ENCODE assay signal across 13 cellular contexts in the genomic region with DNA sequence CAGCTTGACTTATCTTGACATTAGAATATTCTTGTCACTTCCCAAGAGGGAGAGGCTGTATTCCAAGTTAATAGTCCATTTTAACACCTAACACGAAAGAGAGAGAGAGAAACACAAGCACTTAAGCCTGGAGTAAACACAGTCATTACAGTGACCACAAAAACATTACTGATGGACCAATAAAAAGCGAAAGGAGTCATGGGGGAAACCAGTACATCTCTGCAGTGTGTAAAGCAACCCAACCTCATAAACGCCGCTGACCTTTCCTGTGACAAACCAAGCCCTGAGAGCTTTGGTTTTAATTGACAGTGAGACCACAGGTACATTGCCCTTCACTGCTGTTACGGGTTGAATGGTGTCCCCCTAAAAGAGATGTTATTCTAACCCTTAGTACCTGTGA.
DNase-seq lines count a peak whose midpoint lies in the region; ATAC-seq lines count a peak whose summit lies in the region.
"Had no signal": no experiment of that assay in that cellular context is flagged by ENCODE, and none has a peak within 500 bp of the region (broad histone marks: within the 10 kb centered on the region; RNA-seq: fewer than 3 reads in every experiment).

No MANE protein-coding gene starts in this region.

- no peaks in the 10 kb centered on the region for H3K36me3 Mint-ChIP-seq in stimulated activated naive CD8-positive, alpha-beta T cell treated with anti-CD3 and anti-CD28 coated beads, Interleukin-15, Interleukin-2, amounts not matched to agents 100 ng/mL and 50 ng/mL, for 24 hours (ENCODE audit: low read depth)
- H3K36me3 Mint-ChIP-seq in immature natural killer cell = no peaks in the 10 kb centered on the region
- H3K36me3 Mint-ChIP-seq in stimulated activated effector memory CD8-positive, alpha-beta T cell treated with anti-CD3 and anti-CD28 coated beads, Interleukin-12 subunit alpha, Interleukin-12 subunit beta, amount 100 ng/mL, for 72 hours = no peaks in the 10 kb centered on the region
- H3K36me3 Mint-ChIP-seq: CD14-positive monocyte; CD8-positive, alpha-beta memory T cell had no signal

- H3K27ac Mint-ChIP-seq in stimulated activated naive CD8-positive, alpha-beta T cell treated with anti-CD3 and anti-CD28 coated beads, Interleukin-15, Interleukin-2, amounts not matched to agents 100 ng/mL and 50 ng/mL, for 24 hours = peak overlapping the region; percentile 36
- H3K27ac Mint-ChIP-seq in stimulated activated naive CD8-positive, alpha-beta T cell treated with anti-CD3 and anti-CD28 coated beads, Interleukin-15, amount 100 ng/mL, for 72 hours = peak overlapping the region in 1 of 2 donors; percentile 80
- H3K27ac Mint-ChIP-seq in immature natural killer cell = peak overlapping the region in 4 of 6 donors; percentile 6 to 88 (median 41)
- H3K27ac Mint-ChIP-seq in stimulated activated effector memory CD8-positive, alpha-beta T cell treated with anti-CD3 and anti-CD28 coated beads, Interleukin-12 subunit alpha, Interleukin-12 subunit beta, amount 100 ng/mL, for 72 hours = peak overlapping the region; percentile 38

- DNase-seq in NCI-H2107 treated with DMSO at 0.1 percent for 48 hours (lab: John Stamatoyannopoulos, UW; ENCODE audit: unreplicated experiment) = peak; percentile 42
- DNase-seq in NCI-H2107 (lab: John Stamatoyannopoulos, UW) = no peak
- DNase-seq in stimulated activated naive CD8-positive, alpha-beta T cell treated with anti-CD3 and anti-CD28 coated beads, Interleukin-15, amount 100 ng/mL, for 72 hours = no peak
- DNase-seq in immature natural killer cell = peak in 2 of 3 donors; percentile 8 to 9
- DNase-seq in stimulated activated effector memory CD8-positive, alpha-beta T cell treated with anti-CD3 and anti-CD28 coated beads, Interleukin-12 subunit alpha, Interleukin-12 subunit beta, amount 100 ng/mL, for 72 hours (ENCODE audit: low spot score in 2 of 2) = no peak
- DNase-seq in NCI-H187 (lab: John Stamatoyannopoulos, UW) = no peak
- DNase-seq: CD8-positive, alpha-beta memory T cell; DMS79; H7 had no signal

- H3K9me3 Mint-ChIP-seq in stimulated activated naive CD8-positive, alpha-beta T cell treated with anti-CD3 and anti-CD28 coated beads, Interleukin-15, Interleukin-2, amounts not matched to agents 100 ng/mL and 50 ng/mL, for 24 hours = no peaks in the 10 kb centered on the region
- peaks cover 0 to 6% of the 10 kb centered on the region in 2 donors for H3K9me3 Mint-ChIP-seq in stimulated activated naive CD8-positive, alpha-beta T cell treated with anti-CD3 and anti-CD28 coated beads, Interleukin-15, amount 100 ng/mL, for 72 hours
- no peaks in the 10 kb centered on the region for H3K9me3 Mint-ChIP-seq in immature natural killer cell
- no peaks in the 10 kb centered on the region for H3K9me3 Mint-ChIP-seq in stimulated activated effector memory CD8-positive, alpha-beta T cell treated with anti-CD3 and anti-CD28 coated beads, Interleukin-12 subunit alpha, Interleukin-12 subunit beta, amount 100 ng/mL, for 72 hours
- H3K9me3 Mint-ChIP-seq: CD8-positive, alpha-beta memory T cell had no signal

- H3K4me3 Mint-ChIP-seq in stimulated activated naive CD8-positive, alpha-beta T cell treated with anti-CD3 and anti-CD28 coated beads, Interleukin-15, Interleukin-2, amounts not matched to agents 100 ng/mL and 50 ng/mL, for 24 hours = no peak overlapping the region
- no peak overlapping the region for H3K4me3 Mint-ChIP-seq in stimulated activated naive CD8-positive, alpha-beta T cell treated with anti-CD3 and anti-CD28 coated beads, Interleukin-15, amount 100 ng/mL, for 72 hours
- peak overlapping the region in 2 of 5 donors; percentile 6 to 39 for H3K4me3 Mint-ChIP-seq in immature natural killer cell
- no peak overlapping the region for H3K4me3 Mint-ChIP-seq in stimulated activated effector memory CD8-positive, alpha-beta T cell treated with anti-CD3 and anti-CD28 coated beads, Interleukin-12 subunit alpha, Interleukin-12 subunit beta, amount 100 ng/mL, for 72 hours
- H3K4me3 Mint-ChIP-seq: CD14-positive monocyte; CD8-positive, alpha-beta memory T cell had no signal

- no peak for ATAC-seq in stimulated activated naive CD8-positive, alpha-beta T cell treated with anti-CD3 and anti-CD28 coated beads, Interleukin-15, amount 100 ng/mL, for 72 hours
- no peak for ATAC-seq in stimulated activated effector memory CD8-positive, alpha-beta T cell treated with anti-CD3 and anti-CD28 coated beads, Interleukin-12 subunit alpha, Interleukin-12 subunit beta, amount 100 ng/mL, for 72 hours
- no peak for ATAC-seq in HG02610 (IDR thresholded peaks at IDR 0.05; ENCODE audit: unreplicated experiment)
- ATAC-seq: GM12878 had no signal

- no peaks in the 10 kb centered on the region for H3K27me3 Mint-ChIP-seq in stimulated activated naive CD8-positive, alpha-beta T cell treated with anti-CD3 and anti-CD28 coated beads, Interleukin-15, Interleukin-2, amounts not matched to agents 100 ng/mL and 50 ng/mL, for 24 hours
- no peaks in the 10 kb centered on the region for H3K27me3 Mint-ChIP-seq in stimulated activated naive CD8-positive, alpha-beta T cell treated with anti-CD3 and anti-CD28 coated beads, Interleukin-15, amount 100 ng/mL, for 72 hours
- peaks cover 0 to 7% (median 2%) of the 10 kb centered on the region in 3 donors for H3K27me3 Mint-ChIP-seq in immature natural killer cell (ENCODE audit: low read depth in 3 of 3)
- H3K27me3 Mint-ChIP-seq: CD8-positive, alpha-beta memory T cell had no signal

- peaks cover 18% of the 10 kb centered on the region for H3K4me1 Mint-ChIP-seq in stimulated activated naive CD8-positive, alpha-beta T cell treated with anti-CD3 and anti-CD28 coated beads, Interleukin-15, Interleukin-2, amounts not matched to agents 100 ng/mL and 50 ng/mL, for 24 hours (ENCODE audit: low read depth)
- H3K4me1 Mint-ChIP-seq in stimulated activated naive CD8-positive, alpha-beta T cell treated with anti-CD3 and anti-CD28 coated beads, Interleukin-15, amount 100 ng/mL, for 72 hours = peaks cover 31% of the 10 kb centered on the region
- H3K4me1 Mint-ChIP-seq in immature natural killer cell = peaks cover 28 to 34% of the 10 kb centered on the region in 2 donors
- peaks cover 16% of the 10 kb centered on the region for H3K4me1 Mint-ChIP-seq in stimulated activated effector memory CD8-positive, alpha-beta T cell treated with anti-CD3 and anti-CD28 coated beads, Interleukin-12 subunit alpha, Interleukin-12 subunit beta, amount 100 ng/mL, for 72 hours

Comparison
In these comparisons a context has a peak if more than half of its experiments do, and no peak if none do; other contexts are left out.
1. DNase-seq: peak in NCI-H2107 treated with DMSO at 0.1 percent for 48 hours (single experiment) and immature natural killer cell (2 of 3); none in NCI-H2107 (single experiment), stimulated activated naive CD8-positive, alpha-beta T cell treated with anti-CD3 and anti-CD28 coated beads, Interleukin-15, amount 100 ng/mL, for 72 hours (0 of 2), stimulated activated effector memory CD8-positive, alpha-beta T cell treated with anti-CD3 and anti-CD28 coated beads, Interleukin-12 subunit alpha, Interleukin-12 subunit beta, amount 100 ng/mL, for 72 hours (0 of 2) and NCI-H187 (0 of 2).